ENCODE assay signal across 20 cellular contexts in genomic region chr10:120473593-120473992, GRCh38.
DNase-seq lines count a peak whose midpoint lies in the region; ATAC-seq and TF ChIP-seq lines count a peak whose summit lies in the region.
"Had no signal": no experiment of that assay in that cellular context is flagged by ENCODE, and none has a peak within 500 bp of the region (broad histone marks: within the 10 kb centered on the region; RNA-seq: fewer than 3 reads in every experiment).

No MANE protein-coding gene starts in this region.

- no peak for DNase-seq in activated CD8-positive, alpha-beta memory T cell treated with anti-CD3 and anti-CD28 coated beads for 24 hours
- no peak for DNase-seq in activated effector memory CD4-positive, alpha-beta T cell treated with Interleukin-2 at 50 U/mL for 16 hours
- no peak for DNase-seq in activated CD4-positive, alpha-beta T cell treated with anti-CD3 and anti-CD28 coated beads, Interleukin-2, amount 50 U/mL, for 4 hours
- DNase-seq: activated CD4-positive, CD25-positive, alpha-beta regulatory T cell; activated naive CD8-positive, alpha-beta T cell treated with anti-CD3 and anti-CD28 coated beads, Interleukin-2, amount 10 ng/mL, durations not matched to agents 7 days and 5 days; CD4-positive, alpha-beta T cell; DMS53; hypothalamus; NCI-H1694; NCI-H510A treated with DMSO at 0.1 percent for 48 hours; OCI-M1; right lobe of liver; SHP77 treated with DMSO at 0.1 percent for 48 hours; stimulated activated naive CD8-positive, alpha-beta T cell treated with anti-CD3 and anti-CD28 coated beads, Interleukin-15, amount 100 ng/mL, for 72 hours; upper lobe of left lung had no signal

- ATAC-seq in GM18511 (IDR thresholded peaks at IDR 0.05; ENCODE audit: unreplicated experiment), result peak; percentile 70
- ATAC-seq in GM21390 (IDR thresholded peaks at IDR 0.05; ENCODE audit: unreplicated experiment), result peak; percentile 71
- ATAC-seq in HG03342 (IDR thresholded peaks at IDR 0.05; ENCODE audit: unreplicated experiment), result peak; percentile 90
- no peak for ATAC-seq in HG03139 (IDR thresholded peaks at IDR 0.05; ENCODE audit: unreplicated experiment)
- ATAC-seq: right lobe of liver; stimulated activated naive CD8-positive, alpha-beta T cell treated with anti-CD3 and anti-CD28 coated beads, Interleukin-15, amount 100 ng/mL, for 72 hours had no signal

- H3K79me2 ChIP-seq in OCI-LY3 (ENCODE audit: low read length), result no peaks in the 10 kb centered on the region

- no peaks in the 10 kb centered on the region for H3K27me3 ChIP-seq in OCI-LY3 (ENCODE audit: low read depth, low read length)
- H3K27me3 ChIP-seq: right lobe of liver, upper lobe of left lung had no signal

- peak overlapping the region; percentile 30; the same call in 1 of the 2 replicates for H3K9ac ChIP-seq in OCI-LY3 (ENCODE audit: low read length)

- H3K4me3 ChIP-seq in OCI-LY3 (ENCODE audit: low read length), result no peak overlapping the region; the same call in 1 of the 2 replicates
- H3K4me3 ChIP-seq: right lobe of liver, upper lobe of left lung had no signal

- peaks cover 19% of the 10 kb centered on the region for H3K4me1 ChIP-seq in OCI-LY3 (ENCODE audit: low read length)
- H3K4me1 ChIP-seq: right lobe of liver, upper lobe of left lung had no signal

- peak overlapping the region; percentile 96 for H3K27ac ChIP-seq in OCI-LY3 (ENCODE audit: low read length)
- H3K27ac ChIP-seq: right lobe of liver, upper lobe of left lung had no signal

- H3K36me3 ChIP-seq in OCI-LY3 (replicated peaks; ENCODE audit: low read depth, low read length), result peaks cover 22% of the 10 kb centered on the region
- H3K36me3 ChIP-seq: right lobe of liver, upper lobe of left lung had no signal

- no peak overlapping the region for H2AFZ ChIP-seq in OCI-LY3 (ENCODE audit: low read depth, low read length)

- H4K20me1 ChIP-seq in OCI-LY3 (ENCODE audit: insufficient read depth, low read length), result no peaks in the 10 kb centered on the region

- H3K4me2 ChIP-seq in OCI-LY3 (ENCODE audit: low read length), result peak overlapping the region; percentile 31

- TF ChIP-seq CTCF in OCI-LY3 (IDR thresholded peaks at IDR 0.05; ENCODE audit: low read depth, low read length), result no peak

- H3K9me3 ChIP-seq in OCI-LY3 (ENCODE audit: insufficient read depth, low read length), result peaks cover 12% of the 10 kb centered on the region; the same call in 1 of the 2 replicates
- H3K9me3 ChIP-seq: right lobe of liver, upper lobe of left lung had no signal
